ENCODE assay signal across 25 cellular contexts in genomic region chr21:22343721-22344120, GRCh38.
DNase-seq lines count a peak whose midpoint lies in the region; ATAC-seq, FAIRE-seq and TF ChIP-seq lines count a peak whose summit lies in the region.
"Had no signal": no experiment of that assay in that cellular context is flagged by ENCODE, and none has a peak within 500 bp of the region (broad histone marks: within the 10 kb centered on the region; RNA-seq: fewer than 3 reads in every experiment).

No MANE protein-coding gene starts in this region.

- TF ChIP-seq CTCF in DND-41 (IDR thresholded peaks at IDR 0.05; ENCODE audit: borderline replicate concordance, extremely low read depth, low read length, poor library complexity, severe bottlenecking) = peak; percentile 26
- no peak for TF ChIP-seq CTCF in kidney (IDR thresholded peaks at IDR 0.05; ENCODE audit: borderline replicate concordance, extremely low read depth, insufficient read depth)

- H3K4me2 ChIP-seq in DND-41 (ENCODE audit: insufficient read depth, low read length) = peak overlapping the region; percentile 49

- CTCF ChIA-PET in activated CD4-positive, alpha-beta T cell treated with anti-CD3 and anti-CD28 coated beads for 36 hours (lab: Charles Lee) = interaction anchor here (1.5 kb wide), 1 partner anchor 13 kb away, joined by 3 read pairs; no protein-coding TSS in a partner anchor
- CTCF ChIA-PET in naive thymus-derived CD4-positive, alpha-beta T cell (lab: Charles Lee) = no interaction called here

- no peaks in the 10 kb centered on the region for H3K27me3 Mint-ChIP-seq in stimulated activated naive B cell treated with anti-CD40 and anti-IgM and Interleukin-4, amounts not matched to agents 10 μg/mL and 1 μg/mL and 100 μg/mL, for 72 hours
- no peaks in the 10 kb centered on the region for H3K27me3 Mint-ChIP-seq in activated CD4-positive, alpha-beta T cell treated with anti-CD3 and anti-CD28 coated beads for 36 hours
- H3K27me3 Mint-ChIP-seq in naive thymus-derived CD4-positive, alpha-beta T cell = no peaks in the 10 kb centered on the region
- H3K27me3 Mint-ChIP-seq: CD4-positive, alpha-beta memory T cell; CD4-positive, CD25-positive, alpha-beta regulatory T cell; CD8-positive, alpha-beta memory T cell had no signal

- H3K27me3 ChIP-seq in DND-41 (ENCODE audit: insufficient read depth, low read length, poor library complexity) = no peaks in the 10 kb centered on the region
- H3K27me3 ChIP-seq in naive thymus-derived CD4-positive, alpha-beta T cell (ENCODE audit: control insufficient read depth in 2 of 2, insufficient read depth in 2 of 2, low read length in 2 of 2) = no peaks in the 10 kb centered on the region
- H3K27me3 ChIP-seq: BE2C, BLaER1 had no signal

- H3K79me2 ChIP-seq in DND-41 (ENCODE audit: insufficient read depth, low read length) = no peaks in the 10 kb centered on the region

- H4K20me1 ChIP-seq in DND-41 (ENCODE audit: insufficient read depth, low read length) = no peaks in the 10 kb centered on the region
- H4K20me1 ChIP-seq: BLaER1 had no signal

- intact Hi-C loops in activated CD4-positive, alpha-beta T cell treated with anti-CD3 and anti-CD28 coated beads for 36 hours (cut with DNase I, micrococcal nuclease) = no loop called here
- intact Hi-C loops in naive thymus-derived CD4-positive, alpha-beta T cell (cut with micrococcal nuclease) = no loop called here
- intact Hi-C loops in kidney (cut with DNase I) = no loop called here

- no peak for ATAC-seq in DND-41 (ENCODE audit: insufficient read depth, low read depth)
- ATAC-seq in stimulated activated naive B cell treated with anti-CD40 and anti-IgM and Interleukin-4, amounts not matched to agents 10 μg/mL and 1 μg/mL and 100 μg/mL, for 72 hours (replicated peaks) = no peak
- no peak for ATAC-seq in activated CD4-positive, alpha-beta T cell treated with anti-CD3 and anti-CD28 coated beads for 36 hours
- ATAC-seq in naive thymus-derived CD4-positive, alpha-beta T cell = no peak
- ATAC-seq: GM12878 had no signal

- H3K4me3 ChIP-seq in DND-41 (ENCODE audit: low read depth in 1 of 2, low read length in 2 of 2) (no peak overlapping the region), kidney (ENCODE audit: low read length in 2 of 2) (no peak overlapping the region)
- no peak overlapping the region for H3K4me3 ChIP-seq in naive thymus-derived CD4-positive, alpha-beta T cell (ENCODE audit: low read length)
- H3K4me3 ChIP-seq: BLaER1, GM12878 had no signal

- no peaks in the 10 kb centered on the region for H3K36me3 Mint-ChIP-seq in stimulated activated naive B cell treated with anti-CD40 and anti-IgM and Interleukin-4, amounts not matched to agents 10 μg/mL and 1 μg/mL and 100 μg/mL, for 72 hours
- no peaks in the 10 kb centered on the region for H3K36me3 Mint-ChIP-seq in activated CD4-positive, alpha-beta T cell treated with anti-CD3 and anti-CD28 coated beads for 36 hours (ENCODE audit: low read depth)
- H3K36me3 Mint-ChIP-seq in naive thymus-derived CD4-positive, alpha-beta T cell = peaks cover 0 to 10% (median 0%) of the 10 kb centered on the region in 5 donors
- H3K36me3 Mint-ChIP-seq: CD14-positive monocyte; CD4-positive, alpha-beta memory T cell; CD4-positive, CD25-positive, alpha-beta regulatory T cell; CD8-positive, alpha-beta memory T cell had no signal

- peak overlapping the region; percentile 73 for H3K27ac ChIP-seq in DND-41 (ENCODE audit: low read length)
- H3K27ac ChIP-seq in naive thymus-derived CD4-positive, alpha-beta T cell (ENCODE audit: low read depth, low read length) = no peak overlapping the region
- no peak overlapping the region for H3K27ac ChIP-seq in kidney (ENCODE audit: low read depth in 2 of 2, low read length in 2 of 2)
- H3K27ac ChIP-seq: BLaER1 had no signal

- H3K36me3 ChIP-seq in DND-41 (ENCODE audit: insufficient read depth, low read length) = no peaks in the 10 kb centered on the region
- no peaks in the 10 kb centered on the region for H3K36me3 ChIP-seq in naive thymus-derived CD4-positive, alpha-beta T cell (ENCODE audit: control insufficient read depth in 2 of 3, insufficient read depth in 3 of 3, low read length in 3 of 3)
- no peaks in the 10 kb centered on the region for H3K36me3 ChIP-seq in kidney (ENCODE audit: control insufficient read depth in 1 of 2, insufficient read depth in 2 of 2, low read length in 2 of 2)
- H3K36me3 ChIP-seq: BE2C, BLaER1 had no signal

- H3K4me1 ChIP-seq in DND-41 (ENCODE audit: insufficient read depth, low read length) = peaks cover 35% of the 10 kb centered on the region
- no peaks in the 10 kb centered on the region for H3K4me1 ChIP-seq in naive thymus-derived CD4-positive, alpha-beta T cell (ENCODE audit: control insufficient read depth in 2 of 2, insufficient read depth in 2 of 2, low read length in 2 of 2)
- no peaks in the 10 kb centered on the region for H3K4me1 ChIP-seq in kidney (ENCODE audit: control insufficient read depth in 1 of 2, insufficient read depth in 1 of 2, low read depth in 1 of 2, low read length in 2 of 2)

- no peak for FAIRE-seq in kidney (lab: Jason Lieb, UNC)
- FAIRE-seq: A204.1, GM12878, GM12892, GM18507 had no signal

- DNase-seq in DND-41 (no peak), NCI-H69 (lab: John Stamatoyannopoulos, UW) (peak; percentile 16), inferior parietal cortex (ENCODE audit: extremely low spot score) (peak; percentile 9), putamen (ENCODE audit: low spot score) (peak; percentile 49), kidney (no peak)
- no peak for DNase-seq in stimulated activated naive B cell treated with anti-CD40 and anti-IgM and Interleukin-4, amounts not matched to agents 10 μg/mL and 1 μg/mL and 100 μg/mL, for 72 hours
- DNase-seq in activated CD4-positive, alpha-beta T cell treated with anti-CD3 and anti-CD28 coated beads for 36 hours = no peak
- DNase-seq in naive thymus-derived CD4-positive, alpha-beta T cell = no peak
- DNase-seq: 8988T; ACHN; BE2C; C1 segment of cervical spinal cord; CD4-positive, alpha-beta memory T cell; CD4-positive, CD25-positive, alpha-beta regulatory T cell; CD8-positive, alpha-beta memory T cell; COR-L47; DMS79 treated with DMSO at 0.1 percent for 48 hours; EL; GDM1 had no signal

- peak overlapping the region; percentile 30 for H3K9ac ChIP-seq in DND-41 (ENCODE audit: low read depth, low read length)
- no peak overlapping the region for H3K9ac ChIP-seq in kidney (ENCODE audit: low read length in 2 of 2)
- H3K9ac ChIP-seq: BLaER1 had no signal

- POLR2A ChIA-PET in activated CD4-positive, alpha-beta T cell treated with anti-CD3 and anti-CD28 coated beads for 36 hours (lab: Charles Lee) = no interaction called here
- POLR2A ChIA-PET in naive thymus-derived CD4-positive, alpha-beta T cell (lab: Charles Lee) = no interaction called here

- no peaks in the 10 kb centered on the region for H3K4me1 Mint-ChIP-seq in stimulated activated naive B cell treated with anti-CD40 and anti-IgM and Interleukin-4, amounts not matched to agents 10 μg/mL and 1 μg/mL and 100 μg/mL, for 72 hours
- peaks cover 5% of the 10 kb centered on the region for H3K4me1 Mint-ChIP-seq in activated CD4-positive, alpha-beta T cell treated with anti-CD3 and anti-CD28 coated beads for 36 hours
- peaks cover 0 to 7% (median 0%) of the 10 kb centered on the region in 7 donors for H3K4me1 Mint-ChIP-seq in naive thymus-derived CD4-positive, alpha-beta T cell
- H3K4me1 Mint-ChIP-seq: CD14-positive monocyte; CD4-positive, alpha-beta memory T cell; CD4-positive, CD25-positive, alpha-beta regulatory T cell; CD8-positive, alpha-beta memory T cell had no signal

- peaks cover 6 to 13% of the 10 kb centered on the region in 2 donors for H3K9me3 Mint-ChIP-seq in stimulated activated naive B cell treated with anti-CD40 and anti-IgM and Interleukin-4, amounts not matched to agents 10 μg/mL and 1 μg/mL and 100 μg/mL, for 72 hours
- no peaks in the 10 kb centered on the region for H3K9me3 Mint-ChIP-seq in activated CD4-positive, alpha-beta T cell treated with anti-CD3 and anti-CD28 coated beads for 36 hours (ENCODE audit: low read depth)
- H3K9me3 Mint-ChIP-seq in naive thymus-derived CD4-positive, alpha-beta T cell = peaks cover 0 to 27% (median 10%) of the 10 kb centered on the region in 11 donors

- H3K9me3 ChIP-seq in DND-41 (ENCODE audit: insufficient read depth, low read length, severe bottlenecking) = peaks cover 8% of the 10 kb centered on the region
- H3K9me3 ChIP-seq in naive thymus-derived CD4-positive, alpha-beta T cell (ENCODE audit: control insufficient read depth in 2 of 3, low read length in 3 of 3) = no peaks in the 10 kb centered on the region
- H3K9me3 ChIP-seq in kidney (ENCODE audit: control insufficient read depth in 1 of 2, low read length in 2 of 2) = peaks cover 0 to 2% of the 10 kb centered on the region in 2 donors
- H3K9me3 ChIP-seq: BE2C, BLaER1 had no signal

- H3K4me3 Mint-ChIP-seq in stimulated activated naive B cell treated with anti-CD40 and anti-IgM and Interleukin-4, amounts not matched to agents 10 μg/mL and 1 μg/mL and 100 μg/mL, for 72 hours = no peak overlapping the region
- no peak overlapping the region for H3K4me3 Mint-ChIP-seq in activated CD4-positive, alpha-beta T cell treated with anti-CD3 and anti-CD28 coated beads for 36 hours
- H3K4me3 Mint-ChIP-seq in naive thymus-derived CD4-positive, alpha-beta T cell = no peak overlapping the region
- H3K4me3 Mint-ChIP-seq: CD14-positive monocyte; CD4-positive, alpha-beta memory T cell; CD4-positive, CD25-positive, alpha-beta regulatory T cell; CD8-positive, alpha-beta memory T cell had no signal

- H2AFZ ChIP-seq in DND-41 (ENCODE audit: low read depth, low read length) = peak overlapping the region; percentile 55

- H3K27ac Mint-ChIP-seq in stimulated activated naive B cell treated with anti-CD40 and anti-IgM and Interleukin-4, amounts not matched to agents 10 μg/mL and 1 μg/mL and 100 μg/mL, for 72 hours = no peak overlapping the region
- H3K27ac Mint-ChIP-seq in activated CD4-positive, alpha-beta T cell treated with anti-CD3 and anti-CD28 coated beads for 36 hours = no peak overlapping the region
- H3K27ac Mint-ChIP-seq in naive thymus-derived CD4-positive, alpha-beta T cell = no peak overlapping the region
- H3K27ac Mint-ChIP-seq: CD14-positive monocyte; CD4-positive, alpha-beta memory T cell; CD4-positive, CD25-positive, alpha-beta regulatory T cell; CD8-positive, alpha-beta memory T cell had no signal

Comparison
In these comparisons a context has a peak if more than half of its experiments do, and no peak if none do; other contexts are left out.
1. DNase-seq: peak in NCI-H69 (single experiment), inferior parietal cortex (single experiment) and putamen (single experiment); none in DND-41 (single experiment), stimulated activated naive B cell treated with anti-CD40 and anti-IgM and Interleukin-4, amounts not matched to agents 10 μg/mL and 1 μg/mL and 100 μg/mL, for 72 hours (single experiment), activated CD4-positive, alpha-beta T cell treated with anti-CD3 and anti-CD28 coated beads for 36 hours (single experiment), naive thymus-derived CD4-positive, alpha-beta T cell (0 of 9) and kidney (single experiment).